27 cellular contexts compared by ENCODE assay signal in the genomic region with DNA sequence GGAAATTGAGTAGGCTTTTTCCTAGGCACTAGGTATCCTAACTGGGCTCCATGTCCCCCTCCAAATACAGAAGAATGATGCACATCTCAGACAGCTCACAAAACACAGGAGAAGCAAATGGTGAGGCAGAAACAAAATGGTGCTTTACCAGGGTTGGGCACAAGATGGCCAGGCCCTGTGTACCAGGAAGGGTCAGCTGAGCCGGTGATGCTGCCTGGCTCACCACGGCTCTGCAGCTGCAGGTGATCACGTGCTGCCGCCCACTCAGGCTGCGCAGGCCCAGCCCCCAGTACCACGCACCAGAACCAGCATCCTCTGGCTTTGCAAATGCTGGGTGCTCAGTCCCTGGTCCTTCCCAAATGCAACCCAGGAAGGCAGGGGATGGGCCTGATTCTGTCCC. TPM values are rescaled to one million over a fixed set of nuclear protein-coding genes. Genes with fewer than 3 reads are reported as not detected.
DNase-seq lines count a peak whose midpoint lies in the region; ATAC-seq, FAIRE-seq and TF ChIP-seq lines count a peak whose summit lies in the region.
"Had no signal": no experiment of that assay in that cellular context is flagged by ENCODE, and none has a peak within 500 bp of the region (broad histone marks: within the 10 kb centered on the region; RNA-seq: fewer than 3 reads in every experiment).

No MANE protein-coding gene starts in this region.

- H3K56ac ChIP-seq in H1 (replicated peaks; ENCODE audit: insufficient read length, low read depth, low read length), result no peak overlapping the region

- H2BK5ac ChIP-seq in H1 (ENCODE audit: low read depth, low read length), result no peak overlapping the region
- no peak overlapping the region for H2BK5ac ChIP-seq in neuronal stem cell (ENCODE audit: low read length)

- no peak overlapping the region for H3K4me2 ChIP-seq in H1 (ENCODE audit: insufficient read depth in 1 of 2, low read depth in 2 of 2, low read length in 2 of 2)
- H3K4me2 ChIP-seq in neuronal stem cell (ENCODE audit: insufficient read depth, low read length, poor library complexity, severe bottlenecking), result no peak overlapping the region

- peak in 1 of 3 experiments; percentile 32; a peak in 1 of 4 replicates for TF ChIP-seq CTCF in H1 (IDR thresholded peaks at IDR 0.05; ENCODE audit: control extremely low read depth in 1 of 3, insufficient read depth in 1 of 3, low read depth in 1 of 3, low read length in 3 of 3)

- H3K79me1 ChIP-seq in H1 (ENCODE audit: low read depth, low read length) (no peaks in the 10 kb centered on the region), neuronal stem cell (ENCODE audit: low read depth, low read length) (no peaks in the 10 kb centered on the region)

- no peak overlapping the region for H4K91ac ChIP-seq in H1 (replicated peaks; ENCODE audit: insufficient read length, low read length)
- peak overlapping the region; percentile 13 for H4K91ac ChIP-seq in neuronal stem cell (ENCODE audit: low read depth, low read length, poor library complexity)

- no peak overlapping the region for H2BK120ac ChIP-seq in H1 (replicated peaks; ENCODE audit: low read depth, low read length)
- H2BK120ac ChIP-seq in neuronal stem cell (ENCODE audit: low read depth, low read length), result no peak overlapping the region

- CTCF ChIA-PET in H1 (lab: Charles Lee; ENCODE audit: partially characterized antibody), result interaction anchor here (0.6 to 2.0 kb wide), 6 partner anchors 17 to 443 kb away, joined by 3 to 5 read pairs (median 3); no protein-coding TSS in a partner anchor

- H3K14ac ChIP-seq in H1 (ENCODE audit: insufficient read length), result no peak overlapping the region
- H3K14ac ChIP-seq in neuronal stem cell (ENCODE audit: low read length), result no peak overlapping the region

- no peak overlapping the region for H4K8ac ChIP-seq in H1 (ENCODE audit: extremely low read depth, insufficient read depth, low read length)
- H4K8ac ChIP-seq in neuronal stem cell (ENCODE audit: low read depth, low read length), result no peak overlapping the region

- no peak overlapping the region for H2AK5ac ChIP-seq in H1 (ENCODE audit: low read depth, low read length)
- no peak overlapping the region for H2AK5ac ChIP-seq in neuronal stem cell (ENCODE audit: low read depth, low read length)

- H2AFZ ChIP-seq in H1 (ENCODE audit: low read length), result no peak overlapping the region
- H2AFZ ChIP-seq in neuronal stem cell (ENCODE audit: low read length), result no peak overlapping the region
- H2AFZ ChIP-seq: GM23248 had no signal

- H3K36me3 ChIP-seq in H1 (ENCODE audit: control insufficient read depth in 2 of 4, insufficient read depth in 4 of 4, low read length in 3 of 4) (no peaks in the 10 kb centered on the region), neuronal stem cell (replicated peaks in 1 of 2; ENCODE audit: control insufficient read depth in 2 of 2, insufficient read depth in 2 of 2, low read length in 2 of 2) (no peaks in the 10 kb centered on the region), MG63 (no peaks in the 10 kb centered on the region)
- H3K36me3 ChIP-seq: right atrium auricular region, spleen, tibial artery had no signal

- H3K79me2 ChIP-seq in H1 (ENCODE audit: control insufficient read depth in 1 of 2, insufficient read depth in 2 of 2, low read length in 2 of 2), result no peaks in the 10 kb centered on the region

- H3K9ac ChIP-seq in H1 (replicated peaks in 1 of 4; ENCODE audit: extremely low read depth in 1 of 4, low read depth in 3 of 4, low read length in 3 of 4) (no peak overlapping the region), neuronal stem cell (ENCODE audit: low read depth, low read length, poor library complexity) (no peak overlapping the region)
- H3K9ac ChIP-seq: GM23248 had no signal

- no peak overlapping the region for H2BK12ac ChIP-seq in H1 (ENCODE audit: low read depth, low read length)
- H2BK12ac ChIP-seq in neuronal stem cell (ENCODE audit: low read length), result no peak overlapping the region

- DNase-seq in DMS53 (lab: John Stamatoyannopoulos, UW), result peak; percentile 9
- no peak for DNase-seq in DMS53 treated with DMSO at 0.1 percent for 48 hours (lab: John Stamatoyannopoulos, UW; ENCODE audit: unreplicated experiment)
- DNase-seq in NCI-H146 (lab: John Stamatoyannopoulos, UW), result peak; percentile 74
- no peak for DNase-seq in H1 (ENCODE audit: low read depth in 1 of 2, low spot score in 2 of 2)
- no peak for DNase-seq in neuronal stem cell (ENCODE audit: low spot score)
- DNase-seq in MG63, result no peak
- DNase-seq: 8988T; activated naive CD8-positive, alpha-beta T cell treated with anti-CD3 and anti-CD28 coated beads, Interleukin-2, amount 10 ng/mL, durations not matched to agents 7 days and 5 days; CD8-positive, alpha-beta memory T cell; effector CD8-positive, alpha-beta T cell; GM23248; NCI-H1694; NCI-H446 treated with DMSO at 0.1 percent for 48 hours; spleen; stimulated activated CD4-positive, alpha-beta T cell treated with anti-CD3 and anti-CD28 coated beads, Interleukin-4, amount 100 ng/mL, for 1 hour; stimulated activated naive CD8-positive, alpha-beta T cell treated with anti-CD3 and anti-CD28 coated beads, Interleukin-15, Interleukin-2, amounts not matched to agents 100 U/mL and 50 U/mL, for 24 hours; tibial artery had no signal

- H3K4ac ChIP-seq in H1 (replicated peaks; ENCODE audit: insufficient read length, low read depth, low read length), result no peak overlapping the region
- H3K4ac ChIP-seq in neuronal stem cell (ENCODE audit: low read length), result no peak overlapping the region

- 100% methylated on average over 6 of the region's 6 CpGs; no CpG with 5 or more reads in 1 of the 2 experiments for WGBS in H1 (ENCODE audit: extremely low coverage in 1 of 2, insufficient coverage in 1 of 2, insufficient read length in 1 of 2, insufficient replicate concordance in 2 of 2, low coverage in 1 of 2, low lambda C conversion rate in 2 of 2, missing lambda C conversion rate in 1 of 2), 2 experiments
- no CpG with 5 or more reads among the region's 6 CpGs for WGBS in neuronal stem cell (ENCODE audit: extremely low coverage in 2 of 2, insufficient read length in 2 of 2, insufficient replicate concordance in 1 of 2), 2 donors

- H3K27ac ChIP-seq in H1 (ENCODE audit: low read depth, low read length) (no peak overlapping the region), neuronal stem cell (replicated peaks; ENCODE audit: low read length) (no peak overlapping the region)
- H3K27ac ChIP-seq: GM23248, right atrium auricular region, SK-N-MC, spleen, tibial artery had no signal

- no peak overlapping the region for H3K4me3 ChIP-seq in H1 (ENCODE audit: extremely low read depth in 1 of 4, insufficient read depth in 2 of 4, low read depth in 3 of 4, low read length in 4 of 4)
- H3K4me3 ChIP-seq in neuronal stem cell (ENCODE audit: low read length in 2 of 2), result no peak overlapping the region
- no peak overlapping the region for H3K4me3 ChIP-seq in MG63
- H3K4me3 ChIP-seq: GM23248, right atrium auricular region, SK-N-MC, spleen, tibial artery had no signal

- no peak overlapping the region for H2BK20ac ChIP-seq in H1 (ENCODE audit: low read length)

- H3K18ac ChIP-seq in H1 (ENCODE audit: extremely low read depth, low read length) (no peak overlapping the region), neuronal stem cell (ENCODE audit: low read length) (peak overlapping the region; percentile 69)

- H3K27me3 ChIP-seq in H1 (replicated peaks in 1 of 4; ENCODE audit: control insufficient read depth in 3 of 4, extremely low read depth in 1 of 4, insufficient read depth in 3 of 4, low read length in 3 of 4) (peaks cover 3 to 31% (median 21%) of the 10 kb centered on the region in 4 experiments), neuronal stem cell (ENCODE audit: control insufficient read depth in 3 of 3, insufficient read depth in 3 of 3, low read depth in 1 of 3, low read length in 3 of 3) (peaks cover 0 to 43% (median 15%) of the 10 kb centered on the region in 3 experiments), MG63 (peaks cover 16% of the 10 kb centered on the region)
- H3K27me3 ChIP-seq: right atrium auricular region had no signal

- H3K23me2 ChIP-seq in H1 (ENCODE audit: low read depth, low read length), result peaks cover 5% of the 10 kb centered on the region; the same call in 1 of the 2 replicates

- H3K4me1 ChIP-seq in H1 (replicated peaks in 1 of 4; ENCODE audit: control insufficient read depth in 3 of 4, insufficient read depth in 4 of 4, low read length in 3 of 4) (peaks cover 0 to 4% (median 2%) of the 10 kb centered on the region in 4 experiments; a peak in 1 of 7 replicates), neuronal stem cell (ENCODE audit: control insufficient read depth in 2 of 2, insufficient read depth in 1 of 2, low read depth in 1 of 2, low read length in 2 of 2) (peaks cover 0 to 2% of the 10 kb centered on the region in 2 donors)
- H3K4me1 ChIP-seq: right atrium auricular region had no signal

- H3K9me3 ChIP-seq in H1 (ENCODE audit: insufficient read depth in 2 of 2, low read depth in 1 of 2, low read length in 1 of 2) (no peaks in the 10 kb centered on the region), neuronal stem cell (replicated peaks in 1 of 2; ENCODE audit: control insufficient read depth in 2 of 2, insufficient read depth in 1 of 2, low read depth in 1 of 2, low read length in 2 of 2) (no peaks in the 10 kb centered on the region), MG63 (no peaks in the 10 kb centered on the region)
- H3K9me3 ChIP-seq: right atrium auricular region, spleen, tibial artery had no signal

- ATAC-seq in HG03521 (IDR thresholded peaks at IDR 0.05; ENCODE audit: unreplicated experiment), result no peak
- no peak for ATAC-seq in GM18858 (IDR thresholded peaks at IDR 0.05; ENCODE audit: unreplicated experiment)
- ATAC-seq: stimulated activated naive CD8-positive, alpha-beta T cell treated with anti-CD3 and anti-CD28 coated beads, Interleukin-15, Interleukin-2, amounts not matched to agents 100 U/mL and 50 U/mL, for 24 hours had no signal

- TF ChIP-seq POLR2A in H1 (IDR thresholded peaks at IDR 0.05; ENCODE audit: control extremely low read depth in 1 of 2, low read depth in 2 of 2, low read length in 2 of 2), result no peak

- H3K23ac ChIP-seq in H1 (ENCODE audit: insufficient read length), result no peak overlapping the region
- no peak overlapping the region for H3K23ac ChIP-seq in neuronal stem cell (ENCODE audit: low read depth, low read length, poor library complexity)

- FAIRE-seq in H1 (lab: Jason Lieb, UNC), result no peak

- peak; percentile 22 to 46; a peak in 3 of 4 replicates for TF ChIP-seq RAD21 in H1 (IDR thresholded peaks at IDR 0.05 in 1 of 2, conservative IDR thresholded peaks at IDR 0.05 in 1 of 2; ENCODE audit: low read depth in 2 of 2, low read length in 2 of 2)

- H4K5ac ChIP-seq in H1 (ENCODE audit: insufficient read length, low read depth, low read length), result no peak overlapping the region

- POLR2A ChIA-PET in H1 (lab: Charles Lee; ENCODE audit: partially characterized antibody), result no interaction called here

- H2BK15ac ChIP-seq in H1 (ENCODE audit: low read length), result no peak overlapping the region
- no peak overlapping the region for H2BK15ac ChIP-seq in neuronal stem cell (ENCODE audit: low read length)

- no peak for TF ChIP-seq EP300 in H1 (IDR thresholded peaks at IDR 0.05; ENCODE audit: borderline replicate concordance in 1 of 2, low read depth in 2 of 2, low read length in 2 of 2)

- no peaks in the 10 kb centered on the region for H4K20me1 ChIP-seq in H1 (replicated peaks in 1 of 2; ENCODE audit: control insufficient read depth in 1 of 2, insufficient read depth in 2 of 2, low read length in 2 of 2)

RNA-seq across cellular contexts. Expression of a gene that starts 1.0 kb away (rescaled TPM):
- total RNA-seq in H1 (2021; fragmentation: NEBNext Ultra II Directional; extraction: Animal tissue kit (Norgen Biotek cat#: 25700)), result 0.15 and 0.17 TPM in 2 replicates
- polyA plus RNA-seq in H1 (2011; rRNA removed), result 0.02 and 0.08 TPM in 2 replicates
- 0.04 TPM for polyA plus RNA-seq in H1 (2011; cell fraction: cytosol; rRNA removed)
- polyA plus RNA-seq in H1 (2011; cell fraction: nucleus; rRNA removed), result 0.09 TPM
- 0.04 to 0.08 TPM (median 0.05 TPM) in 3 of 4 replicates, not detected in the other for polyA plus RNA-seq in H1 (2012, experiment 1 of 2)
- polyA plus RNA-seq in H1 (2012, experiment 2 of 2), result not detected
- 0.10 TPM for polyA plus RNA-seq in H1 (2013, experiment 1 of 2)
- polyA plus RNA-seq in H1 (2013, experiment 2 of 2), result 0.11 TPM
- 0.15 and 0.22 TPM in 2 replicates for polyA minus RNA-seq in H1 (2011; rRNA and poly(A)+ RNA removed)
- not detected for polyA minus RNA-seq in H1 (2011; cell fraction: cytosol; rRNA and poly(A)+ RNA removed)
- 0.50 TPM for polyA minus RNA-seq in H1 (2011; cell fraction: nucleus; rRNA and poly(A)+ RNA removed)
- 0.01 TPM for polyA plus RNA-seq in neuronal stem cell (2013, experiment 1 of 2)
- polyA plus RNA-seq in neuronal stem cell (2013, experiment 2 of 2), result 0.01 TPM
- not detected in 2 replicates for total RNA-seq in MG63 (2014; rRNA removed; shearing (Covaris generic); ENCODE audit: low replicate concordance)
- total RNA-seq: activated naive CD8-positive, alpha-beta T cell treated with anti-CD3 and anti-CD28 coated beads, Interleukin-2, amount 10 ng/mL, durations not matched to agents 7 days and 5 days; activated T-helper 2 cell treated with anti-CD3 and anti-CD28 coated beads, Interferon-gamma antibody, Interleukin-2, Interleukin-4, amounts not matched to agents 10 μg/mL and 5 μg/mL and 100 μg/mL, durations not matched to agents 14 hours and 24 hours and 36 hours; CD8-positive, alpha-beta memory T cell; chondrocyte; GM23248; lung microvascular endothelial cell; myocyte; right atrium auricular region; RPMI7951; T-helper 2 cell treated with Interferon-gamma antibody and Interleukin-4, amounts not matched to agents 100 ng/mL and 5 ng/mL, for 36 hours had no signal
- polyA plus RNA-seq: CD8-positive, alpha-beta memory T cell; GM23248 had no signal

Comparison
In these comparisons a context has a peak if more than half of its experiments do, and no peak if none do; other contexts are left out.
1. DNase-seq: peak in DMS53 (single experiment) and NCI-H146 (single experiment); none in DMS53 treated with DMSO at 0.1 percent for 48 hours (single experiment), H1 (0 of 2), neuronal stem cell (single experiment) and MG63 (single experiment).